23 cellular contexts compared by ENCODE assay signal in genomic region chr4:87260477-87260876, GRCh38.
"Had no signal": no experiment of that assay in that cellular context is flagged by ENCODE, and none has a peak within 500 bp of the region (broad histone marks: within the 10 kb centered on the region; RNA-seq: fewer than 3 reads in every experiment).

No MANE protein-coding gene starts in this region.

- H2AFZ ChIP-seq: hepatocyte, neural progenitor cell, parathyroid adenoma had no signal

- H3K9ac ChIP-seq: neural progenitor cell, parathyroid adenoma had no signal

- ATAC-seq: foreskin keratinocyte; gastroesophageal sphincter; heart left ventricle; left cardiac atrium; left lung; naive thymus-derived CD4-positive, alpha-beta T cell; right lobe of liver; stimulated activated naive B cell treated with anti-CD40 and anti-IgM and Interleukin-4, amounts not matched to agents 10 μg/mL and 1 μg/mL and 100 μg/mL, for 72 hours had no signal

- H3K9me3 ChIP-seq: gastroesophageal sphincter, right lobe of liver, thoracic aorta, tibial nerve had no signal

- H3K4me3 ChIP-seq: esophagus muscularis mucosa, gastroesophageal sphincter, heart left ventricle, hepatocyte, left lung, neural progenitor cell, right lobe of liver, thoracic aorta, tibial nerve, upper lobe of left lung had no signal

- H3K27me3 ChIP-seq: esophagus muscularis mucosa, gastroesophageal sphincter, heart left ventricle, hepatocyte, left lung, neural progenitor cell, right lobe of liver, tibial nerve, upper lobe of left lung had no signal

- DNase-seq: effector CD8-positive, alpha-beta T cell; endodermal cell; heart left ventricle; kidney; left cardiac atrium; left lung; mesendoderm; midbrain; naive thymus-derived CD4-positive, alpha-beta T cell; right lobe of liver; small intestine; stimulated activated CD4-positive, alpha-beta T cell treated with anti-CD3 and anti-CD28 coated beads, Interleukin-15, amount 100 ng/mL, for 24 hours; stimulated activated CD4-positive, alpha-beta T cell treated with anti-CD3 and anti-CD28 coated beads, Interleukin-2, amount 100 ng/mL, for 48 hours; stimulated activated naive B cell treated with anti-CD40 and anti-IgM and Interleukin-4, amounts not matched to agents 10 μg/mL and 1 μg/mL and 100 μg/mL, for 72 hours; upper lobe of left lung had no signal

- H3K4me1 ChIP-seq: esophagus muscularis mucosa, foreskin keratinocyte, gastroesophageal sphincter, heart left ventricle, left lung, parathyroid adenoma, right lobe of liver, upper lobe of left lung had no signal

- H3K36me3 ChIP-seq: esophagus muscularis mucosa, gastroesophageal sphincter, heart left ventricle, left lung, neural progenitor cell, right lobe of liver, thoracic aorta, tibial nerve, upper lobe of left lung had no signal

- H3K79me2 ChIP-seq: hepatocyte, parathyroid adenoma had no signal

- H3K4me2 ChIP-seq: hepatocyte, neural progenitor cell had no signal

- H3K27ac ChIP-seq: esophagus muscularis mucosa, foreskin keratinocyte, gastroesophageal sphincter, heart left ventricle, hepatocyte, left lung, neural progenitor cell, parathyroid adenoma, right lobe of liver, thoracic aorta, tibial nerve, upper lobe of left lung had no signal
